Comparison of ENCODE assay signal across 1 cellular context in genomic region chr9:126500600-126501382, GRCh38.
TF ChIP-seq lines count a peak whose summit lies in the region.

No MANE protein-coding gene starts in this region.

TF ChIP-seq in HepG2, 621 proteins besides CTCF, POLR2A, EP300 and RAD21 (continued from another document and continues in another):
- TF ChIP-seq, protein P1, sequence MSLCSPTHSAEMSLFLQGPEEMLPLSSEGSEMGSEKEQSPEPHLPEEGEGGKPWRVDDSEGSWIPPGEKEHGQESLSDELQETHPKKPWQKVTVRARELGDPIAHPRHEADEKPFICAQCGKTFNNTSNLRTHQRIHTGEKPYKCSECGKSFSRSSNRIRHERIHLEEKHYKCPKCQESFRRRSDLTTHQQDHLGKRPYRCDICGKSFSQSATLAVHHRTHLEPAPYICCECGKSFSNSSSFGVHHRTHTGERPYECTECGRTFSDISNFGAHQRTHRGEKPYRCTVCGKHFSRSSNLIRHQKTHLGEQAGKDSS (CRISPR knock-in tag; IDR thresholded peaks at IDR 0.05; ENCODE audit: borderline replicate concordance, low read depth) = 0 out of 2 replicates have a peak, but pooled peaks have one; percentile 35
- TF ChIP-seq XRCC5 (optimal IDR thresholded peaks at IDR 0.05; ENCODE audit: low read length) (peak; percentile 78), IRF2 (CRISPR knock-in tag; IDR thresholded peaks at IDR 0.05) (peak; percentile 68; the same call in 1 of the 2 replicates), ZNF678 (CRISPR knock-in tag; IDR thresholded peaks at IDR 0.05) (no peak), CENPT (CRISPR knock-in tag; IDR thresholded peaks at IDR 0.05; ENCODE audit: low read depth) (no peak), ZSCAN31 (CRISPR knock-in tag; IDR thresholded peaks at IDR 0.05; ENCODE audit: low read depth) (peak; percentile 57; the same call in 1 of the 2 replicates), PHF20 (CRISPR knock-in tag; IDR thresholded peaks at IDR 0.05) (no peak), CHD2 (IDR thresholded peaks at IDR 0.05; ENCODE audit: low read depth, low read length) (no peak), ZFX (CRISPR knock-in tag; IDR thresholded peaks at IDR 0.05; ENCODE audit: low read depth) (peak; percentile 59), ZNF317 (CRISPR knock-in tag; IDR thresholded peaks at IDR 0.05) (no peak), ZNF776 (CRISPR knock-in tag; IDR thresholded peaks at IDR 0.05) (no peak), SOX6 (IDR thresholded peaks at IDR 0.05) (no peak), SOX6 (CRISPR knock-in tag; IDR thresholded peaks at IDR 0.05) (peak; percentile 28; the same call in 1 of the 2 replicates), EZH2 (conservative IDR thresholded peaks at IDR 0.05; ENCODE audit: low read depth, low read length) (no peak), SMC3 (IDR thresholded peaks at IDR 0.05; ENCODE audit: low read length) (peak; percentile 69; the same call in 1 of the 2 replicates), CENPX (CRISPR knock-in tag; IDR thresholded peaks at IDR 0.05) (no peak), ZNF513 (CRISPR knock-in tag; conservative IDR thresholded peaks at IDR 0.05) (no peak), PHF21A (CRISPR knock-in tag; IDR thresholded peaks at IDR 0.05) (no peak), ZNF232 (CRISPR knock-in tag; IDR thresholded peaks at IDR 0.05; ENCODE audit: borderline replicate concordance) (no peak), KDM4B (CRISPR knock-in tag; IDR thresholded peaks at IDR 0.05) (no peak), CBX2 (IDR thresholded peaks at IDR 0.05; ENCODE audit: low read depth, low read length) (no peak), CBX2 (CRISPR knock-in tag; IDR thresholded peaks at IDR 0.05; ENCODE audit: low read depth) (no peak), ZNF484 (CRISPR knock-in tag; IDR thresholded peaks at IDR 0.05; ENCODE audit: borderline replicate concordance, low read depth) (no peak), SSRP1 (CRISPR knock-in tag; IDR thresholded peaks at IDR 0.05) (no peak), ERF (CRISPR knock-in tag; IDR thresholded peaks at IDR 0.05) (0 out of 2 replicates have a peak, but pooled peaks have one; percentile 55), CBX5 (CRISPR knock-in tag; IDR thresholded peaks at IDR 0.05; ENCODE audit: borderline replicate concordance) (peak; percentile 40; the same call in 1 of the 2 replicates), ZNF263 (CRISPR knock-in tag; IDR thresholded peaks at IDR 0.05) (peak; percentile 78), FOXC1 (CRISPR knock-in tag; IDR thresholded peaks at IDR 0.05; ENCODE audit: borderline replicate concordance) (no peak), RXRB (CRISPR knock-in tag; IDR thresholded peaks at IDR 0.05; ENCODE audit: borderline replicate concordance) (no peak), ZNF891 (CRISPR knock-in tag; IDR thresholded peaks at IDR 0.05) (0 out of 2 replicates have a peak, but pooled peaks have one; percentile 18), NFKBIZ (CRISPR knock-in tag; IDR thresholded peaks at IDR 0.05) (no peak), YY1 (IDR thresholded peaks at IDR 0.05; ENCODE audit: insufficient read depth, insufficient replicate concordance, low read depth, low read length) (peak; percentile 46), ZBED4 (CRISPR knock-in tag; IDR thresholded peaks at IDR 0.05; ENCODE audit: borderline replicate concordance) (no peak), HOXD1 (CRISPR knock-in tag; IDR thresholded peaks at IDR 0.05) (no peak), KLF15 (CRISPR knock-in tag; IDR thresholded peaks at IDR 0.05; ENCODE audit: borderline replicate concordance) (no peak), SMAD9 (CRISPR knock-in tag; IDR thresholded peaks at IDR 0.05) (no peak), AGO2 (optimal IDR thresholded peaks at IDR 0.05; ENCODE audit: low read depth, low read length) (no peak), ZNF580 (CRISPR knock-in tag; IDR thresholded peaks at IDR 0.05; ENCODE audit: borderline replicate concordance, low read depth) (peak; percentile 36; the same call in 1 of the 2 replicates)
- TF ChIP-seq, protein P2, sequence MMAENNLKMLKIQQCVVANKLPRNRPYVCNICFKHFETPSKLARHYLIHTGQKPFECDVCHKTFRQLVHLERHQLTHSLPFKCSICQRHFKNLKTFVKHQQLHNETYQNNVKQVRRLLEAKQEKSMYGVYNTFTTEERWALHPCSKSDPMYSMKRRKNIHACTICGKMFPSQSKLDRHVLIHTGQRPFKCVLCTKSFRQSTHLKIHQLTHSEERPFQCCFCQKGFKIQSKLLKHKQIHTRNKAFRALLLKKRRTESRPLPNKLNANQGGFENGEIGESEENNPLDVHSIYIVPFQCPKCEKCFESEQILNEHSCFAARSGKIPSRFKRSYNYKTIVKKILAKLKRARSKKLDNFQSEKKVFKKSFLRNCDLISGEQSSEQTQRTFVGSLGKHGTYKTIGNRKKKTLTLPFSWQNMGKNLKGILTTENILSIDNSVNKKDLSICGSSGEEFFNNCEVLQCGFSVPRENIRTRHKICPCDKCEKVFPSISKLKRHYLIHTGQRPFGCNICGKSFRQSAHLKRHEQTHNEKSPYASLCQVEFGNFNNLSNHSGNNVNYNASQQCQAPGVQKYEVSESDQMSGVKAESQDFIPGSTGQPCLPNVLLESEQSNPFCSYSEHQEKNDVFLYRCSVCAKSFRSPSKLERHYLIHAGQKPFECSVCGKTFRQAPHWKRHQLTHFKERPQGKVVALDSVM (CRISPR knock-in tag; IDR thresholded peaks at IDR 0.05) = no peak
- TF ChIP-seq, protein P3, sequence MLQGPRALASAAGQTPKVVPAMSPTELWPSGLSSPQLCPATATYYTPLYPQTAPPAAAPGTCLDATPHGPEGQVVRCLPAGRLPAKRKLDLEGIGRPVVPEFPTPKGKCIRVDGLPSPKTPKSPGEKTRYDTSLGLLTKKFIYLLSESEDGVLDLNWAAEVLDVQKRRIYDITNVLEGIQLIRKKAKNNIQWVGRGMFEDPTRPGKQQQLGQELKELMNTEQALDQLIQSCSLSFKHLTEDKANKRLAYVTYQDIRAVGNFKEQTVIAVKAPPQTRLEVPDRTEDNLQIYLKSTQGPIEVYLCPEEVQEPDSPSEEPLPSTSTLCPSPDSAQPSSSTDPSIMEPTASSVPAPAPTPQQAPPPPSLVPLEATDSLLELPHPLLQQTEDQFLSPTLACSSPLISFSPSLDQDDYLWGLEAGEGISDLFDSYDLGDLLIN (CRISPR knock-in tag; IDR thresholded peaks at IDR 0.05; ENCODE audit: borderline replicate concordance) = no peak
- TF ChIP-seq, protein P4, sequence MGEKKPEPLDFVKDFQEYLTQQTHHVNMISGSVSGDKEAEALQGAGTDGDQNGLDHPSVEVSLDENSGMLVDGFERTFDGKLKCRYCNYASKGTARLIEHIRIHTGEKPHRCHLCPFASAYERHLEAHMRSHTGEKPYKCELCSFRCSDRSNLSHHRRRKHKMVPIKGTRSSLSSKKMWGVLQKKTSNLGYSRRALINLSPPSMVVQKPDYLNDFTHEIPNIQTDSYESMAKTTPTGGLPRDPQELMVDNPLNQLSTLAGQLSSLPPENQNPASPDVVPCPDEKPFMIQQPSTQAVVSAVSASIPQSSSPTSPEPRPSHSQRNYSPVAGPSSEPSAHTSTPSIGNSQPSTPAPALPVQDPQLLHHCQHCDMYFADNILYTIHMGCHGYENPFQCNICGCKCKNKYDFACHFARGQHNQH (CRISPR knock-in tag; IDR thresholded peaks at IDR 0.05) = no peak
- TF ChIP-seq, protein P5, sequence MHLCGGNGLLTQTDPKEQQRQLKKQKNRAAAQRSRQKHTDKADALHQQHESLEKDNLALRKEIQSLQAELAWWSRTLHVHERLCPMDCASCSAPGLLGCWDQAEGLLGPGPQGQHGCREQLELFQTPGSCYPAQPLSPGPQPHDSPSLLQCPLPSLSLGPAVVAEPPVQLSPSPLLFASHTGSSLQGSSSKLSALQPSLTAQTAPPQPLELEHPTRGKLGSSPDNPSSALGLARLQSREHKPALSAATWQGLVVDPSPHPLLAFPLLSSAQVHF (CRISPR knock-in tag; IDR thresholded peaks at IDR 0.05) = no peak
- TF ChIP-seq, protein P6, sequence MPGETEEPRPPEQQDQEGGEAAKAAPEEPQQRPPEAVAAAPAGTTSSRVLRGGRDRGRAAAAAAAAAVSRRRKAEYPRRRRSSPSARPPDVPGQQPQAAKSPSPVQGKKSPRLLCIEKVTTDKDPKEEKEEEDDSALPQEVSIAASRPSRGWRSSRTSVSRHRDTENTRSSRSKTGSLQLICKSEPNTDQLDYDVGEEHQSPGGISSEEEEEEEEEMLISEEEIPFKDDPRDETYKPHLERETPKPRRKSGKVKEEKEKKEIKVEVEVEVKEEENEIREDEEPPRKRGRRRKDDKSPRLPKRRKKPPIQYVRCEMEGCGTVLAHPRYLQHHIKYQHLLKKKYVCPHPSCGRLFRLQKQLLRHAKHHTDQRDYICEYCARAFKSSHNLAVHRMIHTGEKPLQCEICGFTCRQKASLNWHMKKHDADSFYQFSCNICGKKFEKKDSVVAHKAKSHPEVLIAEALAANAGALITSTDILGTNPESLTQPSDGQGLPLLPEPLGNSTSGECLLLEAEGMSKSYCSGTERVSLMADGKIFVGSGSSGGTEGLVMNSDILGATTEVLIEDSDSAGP (CRISPR knock-in tag; IDR thresholded peaks at IDR 0.05; ENCODE audit: borderline replicate concordance) = peak; percentile 77
- TF ChIP-seq, protein P7, sequence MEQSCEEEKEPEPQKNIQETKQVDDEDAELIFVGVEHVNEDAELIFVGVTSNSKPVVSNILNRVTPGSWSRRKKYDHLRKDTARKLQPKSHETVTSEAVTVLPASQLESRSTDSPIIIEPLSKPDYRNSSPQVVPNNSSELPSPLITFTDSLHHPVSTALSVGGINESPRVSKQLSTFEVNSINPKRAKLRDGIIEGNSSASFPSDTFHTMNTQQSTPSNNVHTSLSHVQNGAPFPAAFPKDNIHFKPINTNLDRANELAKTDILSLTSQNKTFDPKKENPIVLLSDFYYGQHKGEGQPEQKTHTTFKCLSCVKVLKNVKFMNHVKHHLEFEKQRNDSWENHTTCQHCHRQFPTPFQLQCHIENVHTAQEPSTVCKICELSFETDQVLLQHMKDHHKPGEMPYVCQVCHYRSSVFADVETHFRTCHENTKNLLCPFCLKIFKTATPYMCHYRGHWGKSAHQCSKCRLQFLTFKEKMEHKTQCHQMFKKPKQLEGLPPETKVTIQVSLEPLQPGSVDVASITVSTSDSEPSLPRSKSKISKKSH (CRISPR knock-in tag; IDR thresholded peaks at IDR 0.05; ENCODE audit: borderline replicate concordance) = peak; percentile 15; the same call in 1 of the 2 replicates
- TF ChIP-seq, protein P8, sequence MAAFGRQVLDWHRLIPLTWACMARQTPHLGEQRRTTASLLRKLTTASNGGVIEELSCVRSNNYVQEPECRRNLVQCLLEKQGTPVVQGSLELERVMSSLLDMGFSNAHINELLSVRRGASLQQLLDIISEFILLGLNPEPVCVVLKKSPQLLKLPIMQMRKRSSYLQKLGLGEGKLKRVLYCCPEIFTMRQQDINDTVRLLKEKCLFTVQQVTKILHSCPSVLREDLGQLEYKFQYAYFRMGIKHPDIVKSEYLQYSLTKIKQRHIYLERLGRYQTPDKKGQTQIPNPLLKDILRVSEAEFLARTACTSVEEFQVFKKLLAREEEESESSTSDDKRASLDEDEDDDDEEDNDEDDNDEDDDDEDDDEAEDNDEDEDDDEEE (CRISPR knock-in tag; IDR thresholded peaks at IDR 0.05) = 0 out of 2 replicates have a peak, but pooled peaks have one; percentile 65
- TF ChIP-seq, protein P9, sequence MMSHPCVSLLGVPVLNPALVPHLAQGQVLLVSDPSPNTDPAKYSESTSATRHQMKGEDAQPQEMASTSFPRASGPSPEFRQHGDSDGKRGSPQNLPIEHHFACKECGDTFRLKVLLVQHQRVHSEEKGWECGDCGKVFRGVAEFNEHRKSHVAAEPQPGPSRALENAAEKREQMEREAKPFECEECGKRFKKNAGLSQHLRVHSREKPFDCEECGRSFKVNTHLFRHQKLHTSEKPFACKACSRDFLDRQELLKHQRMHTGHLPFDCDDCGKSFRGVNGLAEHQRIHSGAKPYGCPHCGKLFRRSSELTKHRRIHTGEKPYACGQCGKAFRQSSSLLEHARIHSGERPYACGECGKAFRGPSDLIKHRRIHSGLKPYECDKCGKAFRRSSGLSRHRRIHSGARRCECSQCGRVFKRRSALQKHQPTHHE (CRISPR knock-in tag; IDR thresholded peaks at IDR 0.05; ENCODE audit: borderline replicate concordance) = no peak
- TF ChIP-seq, protein P10, sequence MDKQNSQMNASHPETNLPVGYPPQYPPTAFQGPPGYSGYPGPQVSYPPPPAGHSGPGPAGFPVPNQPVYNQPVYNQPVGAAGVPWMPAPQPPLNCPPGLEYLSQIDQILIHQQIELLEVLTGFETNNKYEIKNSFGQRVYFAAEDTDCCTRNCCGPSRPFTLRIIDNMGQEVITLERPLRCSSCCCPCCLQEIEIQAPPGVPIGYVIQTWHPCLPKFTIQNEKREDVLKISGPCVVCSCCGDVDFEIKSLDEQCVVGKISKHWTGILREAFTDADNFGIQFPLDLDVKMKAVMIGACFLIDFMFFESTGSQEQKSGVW (CRISPR knock-in tag; IDR thresholded peaks at IDR 0.05; ENCODE audit: borderline replicate concordance) = no peak
